Comparison of ENCODE assay signal across 8 cellular contexts in the genomic region with DNA sequence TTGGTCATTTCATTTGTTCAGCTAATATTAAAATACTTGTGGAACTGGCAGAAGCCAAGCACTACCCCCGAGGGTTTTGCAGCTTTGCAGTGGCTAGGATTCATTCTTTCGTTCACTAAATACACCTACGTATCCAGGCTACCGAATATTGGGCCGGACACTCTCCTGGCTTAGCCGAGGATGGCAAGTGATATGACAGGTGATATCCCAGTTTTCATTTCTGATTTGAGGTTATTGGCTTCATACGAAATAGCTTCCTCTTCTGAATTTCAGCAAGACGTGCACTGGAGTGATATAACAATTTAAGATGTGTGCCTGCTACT. TPM values are rescaled to one million over a fixed set of nuclear protein-coding genes. Genes with fewer than 3 reads are reported as not detected.
DNase-seq lines count a peak whose midpoint lies in the region; ATAC-seq, FAIRE-seq and TF ChIP-seq lines count a peak whose summit lies in the region.

No MANE protein-coding gene starts in this region.

- POLR2A ChIA-PET in H1 (lab: Charles Lee; ENCODE audit: partially characterized antibody), result interaction anchor here (0.7 to 11.1 kb wide), 12 partner anchors 9 to 754 kb away, joined by 3 to 115 read pairs (median 4); a partner anchor contains a TSS

- no peak overlapping the region for H2BK5ac ChIP-seq in H1 (ENCODE audit: low read depth, low read length)

- H3K27ac ChIP-seq in DOHH2 (ENCODE audit: low read depth, low read length), result peak overlapping the region; percentile 24
- no peak overlapping the region for H3K27ac ChIP-seq in H1 (ENCODE audit: low read depth, low read length)

- no peak overlapping the region; the same call in 1 of the 2 replicates for H3K18ac ChIP-seq in H1 (ENCODE audit: extremely low read depth, low read length)

- H3K9me3 ChIP-seq in DOHH2 (ENCODE audit: control insufficient read depth, insufficient read depth, low read length) (peaks cover 3% of the 10 kb centered on the region; the same call in 1 of the 2 replicates), H1 (ENCODE audit: insufficient read depth in 2 of 2, low read depth in 1 of 2, low read length in 1 of 2) (no peaks in the 10 kb centered on the region)

- no peak for TF ChIP-seq EP300 in H1 (IDR thresholded peaks at IDR 0.05; ENCODE audit: borderline replicate concordance in 1 of 2, low read depth in 2 of 2, low read length in 2 of 2)

- TF ChIP-seq RAD21 in H1 (IDR thresholded peaks at IDR 0.05 in 1 of 2, conservative IDR thresholded peaks at IDR 0.05 in 1 of 2; ENCODE audit: low read depth in 2 of 2, low read length in 2 of 2), result no peak

- H3K36me3 Mint-ChIP-seq in neural crest cell (ENCODE audit: low read depth), result no peaks in the 10 kb centered on the region

- DNase-seq in NCI-H526 treated with DMSO at 0.1 percent for 48 hours (lab: John Stamatoyannopoulos, UW) (peak; percentile 52), H1 (ENCODE audit: low read depth in 1 of 2, low spot score in 2 of 2) (no peak), neural crest cell (ENCODE audit: low read depth, low spot score) (no peak), A172 (ENCODE audit: low spot score) (no peak), DMS153 treated with DMSO at 0.1 percent for 48 hours (lab: John Stamatoyannopoulos, UW; ENCODE audit: unreplicated experiment) (no peak), kidney tubule cell (ENCODE audit: low spot score) (no peak)

- H3K36me3 ChIP-seq in DOHH2 (ENCODE audit: control insufficient read depth, low read length) (peaks cover 43% of the 10 kb centered on the region), H1 (ENCODE audit: control insufficient read depth in 2 of 4, insufficient read depth in 4 of 4, low read length in 3 of 4) (no peaks in the 10 kb centered on the region; a peak in 1 of 8 replicates)

- H3K4me3 ChIP-seq in DOHH2 (ENCODE audit: low read length) (peak overlapping the region; percentile 99), H1 (ENCODE audit: extremely low read depth in 1 of 4, insufficient read depth in 2 of 4, low read depth in 3 of 4, low read length in 4 of 4) (peak overlapping the region; percentile 70 to 97 (median 82))

- no peak overlapping the region for H2AK5ac ChIP-seq in H1 (ENCODE audit: low read depth, low read length)

- H4K20me1 ChIP-seq in DOHH2 (ENCODE audit: control insufficient read depth, insufficient read depth, low read depth, low read length) (no peaks in the 10 kb centered on the region), H1 (replicated peaks in 1 of 2; ENCODE audit: control insufficient read depth in 1 of 2, insufficient read depth in 2 of 2, low read length in 2 of 2) (no peaks in the 10 kb centered on the region)

- no peak overlapping the region for H2BK120ac ChIP-seq in H1 (replicated peaks; ENCODE audit: low read depth, low read length)

- H3K4me2 ChIP-seq in DOHH2 (ENCODE audit: low read length) (peak overlapping the region; percentile 94), H1 (ENCODE audit: insufficient read depth in 1 of 2, low read depth in 2 of 2, low read length in 2 of 2) (peak overlapping the region; percentile 86 to 95)

- no peak overlapping the region for H3K23ac ChIP-seq in H1 (ENCODE audit: insufficient read length)

- no peak overlapping the region for H2BK12ac ChIP-seq in H1 (ENCODE audit: low read depth, low read length)

- H4K5ac ChIP-seq in H1 (ENCODE audit: insufficient read length, low read depth, low read length), result no peak overlapping the region

- H3F3A ChIP-seq in DOHH2 (ENCODE audit: control insufficient read depth, insufficient read depth), result peaks cover 38% of the 10 kb centered on the region

- no peaks in the 10 kb centered on the region for H3K79me1 ChIP-seq in H1 (ENCODE audit: low read depth, low read length)

- no peak overlapping the region for H4K8ac ChIP-seq in H1 (ENCODE audit: extremely low read depth, insufficient read depth, low read length)

- H4K91ac ChIP-seq in H1 (replicated peaks; ENCODE audit: insufficient read length, low read length), result no peak overlapping the region

- 6% methylated on average over 8 of the region's 8 CpGs; no CpG with 5 or more reads in 1 of the 2 experiments for WGBS in H1 (ENCODE audit: extremely low coverage in 1 of 2, insufficient coverage in 1 of 2, insufficient read length in 1 of 2, insufficient replicate concordance in 2 of 2, low coverage in 1 of 2, low lambda C conversion rate in 2 of 2, missing lambda C conversion rate in 1 of 2), 2 experiments

- peak overlapping the region; percentile 96 for H3K4me3 Mint-ChIP-seq in neural crest cell

- H2AFZ ChIP-seq in H1 (ENCODE audit: low read length), result peak overlapping the region; percentile 79; the same call in 1 of the 2 replicates

- no peaks in the 10 kb centered on the region for H3K9me3 Mint-ChIP-seq in neural crest cell

- H3K79me2 ChIP-seq in DOHH2 (ENCODE audit: control insufficient read depth, low read length), result peaks cover 45% of the 10 kb centered on the region
- peaks cover 0 to 6% of the 10 kb centered on the region in 2 experiments; a peak in 2 of 4 replicates for H3K79me2 ChIP-seq in H1 (ENCODE audit: control insufficient read depth in 1 of 2, insufficient read depth in 2 of 2, low read length in 2 of 2)

- no peak overlapping the region for H2BK15ac ChIP-seq in H1 (ENCODE audit: low read length)

- CTCF ChIA-PET in H1 (lab: Charles Lee; ENCODE audit: partially characterized antibody), result interaction anchor here (0.9 to 2.5 kb wide), 5 partner anchors 23 to 300 kb away, joined by 3 to 8 read pairs (median 5); a partner anchor contains a TSS

- H3K4ac ChIP-seq in H1 (replicated peaks; ENCODE audit: insufficient read length, low read depth, low read length), result no peak overlapping the region

- peak in 1 of 2 experiments; percentile 2; a peak in 1 of 3 replicates for TF ChIP-seq POLR2A in H1 (IDR thresholded peaks at IDR 0.05; ENCODE audit: control extremely low read depth in 1 of 2, low read depth in 2 of 2, low read length in 2 of 2)

- H2BK20ac ChIP-seq in H1 (ENCODE audit: low read length), result no peak overlapping the region

- peak; percentile 16 for ATAC-seq in GM21723 (IDR thresholded peaks at IDR 0.05; ENCODE audit: unreplicated experiment)

- peaks cover 15% of the 10 kb centered on the region for H3K27me3 Mint-ChIP-seq in neural crest cell (ENCODE audit: low read depth)

- peaks cover 2% of the 10 kb centered on the region; the same call in 1 of the 2 replicates for H3K23me2 ChIP-seq in H1 (ENCODE audit: low read depth, low read length)

- H3K27me3 ChIP-seq in DOHH2 (ENCODE audit: control insufficient read depth, low read length) (no peaks in the 10 kb centered on the region), H1 (replicated peaks in 1 of 4; ENCODE audit: control insufficient read depth in 3 of 4, extremely low read depth in 1 of 4, insufficient read depth in 3 of 4, low read length in 3 of 4) (no peaks in the 10 kb centered on the region)

- H3K14ac ChIP-seq in H1 (ENCODE audit: insufficient read length), result no peak overlapping the region

- FAIRE-seq in H1 (lab: Jason Lieb, UNC), result no peak

- H3K4me1 ChIP-seq in DOHH2 (ENCODE audit: control insufficient read depth, low read length) (peaks cover 26% of the 10 kb centered on the region), H1 (replicated peaks in 1 of 4; ENCODE audit: control insufficient read depth in 3 of 4, insufficient read depth in 4 of 4, low read length in 3 of 4) (peaks cover 0 to 3% (median 0%) of the 10 kb centered on the region in 4 experiments; a peak in 2 of 7 replicates)

- peak overlapping the region in 3 of 4 experiments; percentile 61 to 81 (median 64); a peak in 6 of 7 replicates for H3K9ac ChIP-seq in H1 (replicated peaks in 1 of 4; ENCODE audit: extremely low read depth in 1 of 4, low read depth in 3 of 4, low read length in 3 of 4)

- H3K9me2 ChIP-seq in DOHH2 (replicated peaks; ENCODE audit: control insufficient read depth, low read length), result no peaks in the 10 kb centered on the region

- H3K27ac Mint-ChIP-seq in neural crest cell (ENCODE audit: unreplicated experiment), result peak overlapping the region; percentile 29

- H3K56ac ChIP-seq in H1 (replicated peaks; ENCODE audit: insufficient read length, low read depth, low read length), result no peak overlapping the region

- peaks cover 27% of the 10 kb centered on the region for H3K4me1 Mint-ChIP-seq in neural crest cell

- no peak for TF ChIP-seq CTCF in DOHH2 (IDR thresholded peaks at IDR 0.05; ENCODE audit: low read depth, low read length, poor library complexity, severe bottlenecking)
- TF ChIP-seq CTCF in H1 (IDR thresholded peaks at IDR 0.05; ENCODE audit: control extremely low read depth in 1 of 3, insufficient read depth in 1 of 3, low read depth in 1 of 3, low read length in 3 of 3), result no peak
- TF ChIP-seq CTCF in neural crest cell (conservative IDR thresholded peaks at IDR 0.05), result no peak

TF ChIP-seq in H1, 55 proteins besides CTCF, POLR2A, EP300 and RAD21 (continues in another document):
- no peak for TF ChIP-seq RNF2 (IDR thresholded peaks at IDR 0.05; ENCODE audit: borderline replicate concordance, low read depth, low read length, missing control alignments, poor library complexity, severe bottlenecking)
- TF ChIP-seq TEAD4 (IDR thresholded peaks at IDR 0.05; ENCODE audit: low read depth, low read length), result no peak
- TF ChIP-seq HDAC2 (IDR thresholded peaks at IDR 0.05; ENCODE audit: borderline replicate concordance in 1 of 2, low read depth in 2 of 2, low read length in 2 of 2), result no peak
- TF ChIP-seq HDAC6 (IDR thresholded peaks at IDR 0.05; ENCODE audit: low read depth, low read length), result no peak

RNA-seq across cellular contexts. Expression of a gene that starts 0.5 kb away (rescaled TPM):
- total RNA-seq in H1 (2021; fragmentation: NEBNext Ultra II Directional; extraction: Animal tissue kit (Norgen Biotek cat#: 25700)), result 8.2 and 8.5 TPM in 2 replicates
- polyA plus RNA-seq in H1 (2011; rRNA removed), result 10.7 and 11.1 TPM in 2 replicates
- polyA plus RNA-seq in H1 (2011; cell fraction: cytosol; rRNA removed), result 12.5 TPM
- polyA plus RNA-seq in H1 (2011; cell fraction: nucleus; rRNA removed), result 13.7 TPM
- 8.4 to 10.8 TPM (median 9.0 TPM) in 4 replicates for polyA plus RNA-seq in H1 (2012, experiment 1 of 2)
- 3.9 TPM for polyA plus RNA-seq in H1 (2012, experiment 2 of 2)
- 12.8 TPM for polyA plus RNA-seq in H1 (2013, experiment 1 of 2)
- 12.1 TPM for polyA plus RNA-seq in H1 (2013, experiment 2 of 2)
- 8.9 and 11.5 TPM in 2 replicates for polyA minus RNA-seq in H1 (2011; rRNA and poly(A)+ RNA removed)
- polyA minus RNA-seq in H1 (2011; cell fraction: cytosol; rRNA and poly(A)+ RNA removed), result 4.8 TPM
- 14.3 TPM for polyA minus RNA-seq in H1 (2011; cell fraction: nucleus; rRNA and poly(A)+ RNA removed)
- total RNA-seq in neural crest cell, result 5.7 and 6.7 TPM in 2 replicates
- total RNA-seq in A172 (2014; rRNA removed; shearing (Covaris generic)), result 10.3 and 11.5 TPM in 2 replicates

RNA-seq across cellular contexts. Expression of a gene that starts 39.0 kb away (rescaled TPM):
- total RNA-seq in H1 (2021; fragmentation: NEBNext Ultra II Directional; extraction: Animal tissue kit (Norgen Biotek cat#: 25700)), result 230 and 231 TPM in 2 replicates
- 17.4 and 30.5 TPM in 2 replicates for polyA plus RNA-seq in H1 (2011; rRNA removed)
- polyA plus RNA-seq in H1 (2011; cell fraction: cytosol; rRNA removed), result 33.3 TPM
- polyA plus RNA-seq in H1 (2011; cell fraction: nucleus; rRNA removed), result 47.1 TPM
- polyA plus RNA-seq in H1 (2012, experiment 1 of 2), result 77.4 to 217 TPM (median 108 TPM) in 4 replicates
- 3.2 TPM for polyA plus RNA-seq in H1 (2012, experiment 2 of 2)
- 141 TPM for polyA plus RNA-seq in H1 (2013, experiment 1 of 2)
- polyA plus RNA-seq in H1 (2013, experiment 2 of 2), result 136 TPM
- 141 and 194 TPM in 2 replicates for polyA minus RNA-seq in H1 (2011; rRNA and poly(A)+ RNA removed)
- 120 TPM for polyA minus RNA-seq in H1 (2011; cell fraction: cytosol; rRNA and poly(A)+ RNA removed)
- 197 TPM for polyA minus RNA-seq in H1 (2011; cell fraction: nucleus; rRNA and poly(A)+ RNA removed)
- 253 and 266 TPM in 2 replicates for total RNA-seq in neural crest cell
- 111 and 145 TPM in 2 replicates for total RNA-seq in A172 (2014; rRNA removed; shearing (Covaris generic))
